15 cellular contexts compared by ENCODE assay signal in the genomic region with DNA sequence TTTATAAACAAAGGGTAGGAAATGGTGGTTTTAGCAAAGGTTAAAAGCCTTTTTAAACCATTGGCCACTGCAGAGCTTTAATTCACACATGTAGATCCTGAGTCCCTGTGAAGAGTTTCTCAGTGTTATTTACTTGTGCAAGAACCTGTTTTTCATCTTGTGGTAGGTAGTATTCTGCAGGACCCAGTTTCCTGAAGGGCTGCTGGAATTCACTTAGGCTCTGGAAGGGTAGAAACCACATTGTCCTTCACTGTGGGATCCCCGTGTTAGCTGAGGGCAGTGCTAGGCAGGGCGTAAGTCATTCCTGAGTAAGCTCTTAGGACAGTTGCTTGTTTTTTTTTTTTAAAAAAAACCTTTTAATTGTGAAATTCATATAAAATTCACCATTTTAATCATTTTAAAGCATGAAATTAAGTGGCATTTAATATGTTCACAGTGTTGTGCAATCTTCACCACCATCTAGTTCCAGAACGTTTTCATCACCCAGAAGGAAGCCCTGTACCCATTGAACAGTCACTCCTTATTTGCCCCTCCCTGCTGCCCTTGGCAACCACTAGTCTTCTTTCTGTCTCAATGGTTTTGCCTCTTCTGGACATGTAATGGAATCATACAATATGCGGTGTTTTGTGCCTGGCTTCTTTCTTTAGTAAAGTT.
A peak's percentile ranks its signal among the peaks of the same experiment; 100 is the strongest.
DNase-seq lines count a peak whose midpoint lies in the region; ATAC-seq and TF ChIP-seq lines count a peak whose summit lies in the region.
"Had no signal": no experiment of that assay in that cellular context is flagged by ENCODE, and none has a peak within 500 bp of the region (broad histone marks: within the 10 kb centered on the region; RNA-seq: fewer than 3 reads in every experiment).

No MANE protein-coding gene starts in this region.

- H3K27ac Mint-ChIP-seq in activated T-cell treated with anti-CD3 and anti-CD28 coated beads, Interleukin-2, amount 50 U/mL, for 72 hours = no peak overlapping the region
- H3K27ac Mint-ChIP-seq: activated naive CD8-positive, alpha-beta T cell had no signal

- no peak overlapping the region for H3K27ac ChIP-seq in BLaER1
- H3K27ac ChIP-seq in ectodermal cell (ENCODE audit: insufficient read depth, low read depth, low read length, poor library complexity, severe bottlenecking) = peak overlapping the region; percentile 68
- no peak overlapping the region for H3K27ac ChIP-seq in lung (ENCODE audit: low read depth in 1 of 2, low read length in 1 of 2)
- H3K27ac ChIP-seq: esophagus muscularis mucosa had no signal

- H3K4me2 ChIP-seq in BLaER1 = 0 out of 2 replicates have a peak overlapping the region, but pooled peaks have one; percentile 52

- H3K27me3 ChIP-seq in BLaER1 = no peaks in the 10 kb centered on the region
- H3K27me3 ChIP-seq in ectodermal cell (ENCODE audit: control insufficient read depth, insufficient read depth, low read length, poor library complexity, severe bottlenecking) = no peaks in the 10 kb centered on the region
- no peaks in the 10 kb centered on the region for H3K27me3 ChIP-seq in lung (ENCODE audit: control insufficient read depth, insufficient read depth)
- H3K27me3 ChIP-seq: esophagus muscularis mucosa had no signal

- H3K4me1 ChIP-seq in BLaER1 (peaks cover 21% of the 10 kb centered on the region), ectodermal cell (ENCODE audit: control insufficient read depth, insufficient read depth, low read length) (peaks cover 36% of the 10 kb centered on the region), lung (ENCODE audit: control insufficient read depth in 2 of 2, insufficient read depth in 2 of 2, low read length in 2 of 2) (peaks cover 0 to 10% of the 10 kb centered on the region in 2 donors)

- H3K9me3 ChIP-seq in BLaER1 (peaks cover 11% of the 10 kb centered on the region), ectodermal cell (ENCODE audit: control insufficient read depth, low read length) (no peaks in the 10 kb centered on the region), lung (ENCODE audit: control insufficient read depth in 2 of 2, insufficient read depth in 1 of 2, low read length in 1 of 2) (no peaks in the 10 kb centered on the region)
- H3K9me3 ChIP-seq: esophagus muscularis mucosa had no signal

- DNase-seq in LNCaP clone FGC (ENCODE audit: low read depth) = peak; percentile 13
- DNase-seq in lung (ENCODE audit: low spot score) = peak; percentile 39
- no peak for DNase-seq in activated T-cell treated with anti-CD3 and anti-CD28 coated beads, Interleukin-2, amount 50 U/mL, for 72 hours
- DNase-seq in COR-L47 (lab: John Stamatoyannopoulos, UW) = no peak
- DNase-seq: activated CD4-positive, alpha-beta T cell treated with anti-CD3 and anti-CD28 coated beads for 1 hour; DMS 273 treated with DMSO at 0.1 percent for 48 hours; posterior cingulate gyrus; T-helper 1 cell had no signal

- no peak overlapping the region for H3K9ac ChIP-seq in BLaER1

- ATAC-seq in lung (ENCODE audit: insufficient read depth, low FRiP score) (peak; percentile 27), GM21576 (IDR thresholded peaks at IDR 0.05; ENCODE audit: unreplicated experiment) (no peak), HG03139 (IDR thresholded peaks at IDR 0.05; ENCODE audit: unreplicated experiment) (no peak)
- ATAC-seq in activated T-cell treated with anti-CD3 and anti-CD28 coated beads, Interleukin-2, amount 50 U/mL, for 72 hours (replicated peaks in 1 of 2) = no peak
- ATAC-seq: Panc1 had no signal

- H3K4me3 ChIP-seq in BLaER1 (no peak overlapping the region), LNCaP clone FGC (ENCODE audit: low read depth, low read length) (no peak overlapping the region), ectodermal cell (ENCODE audit: insufficient read depth, low read depth, low read length) (no peak overlapping the region), lung (no peak overlapping the region)
- H3K4me3 ChIP-seq: esophagus muscularis mucosa had no signal

- peaks cover 51% of the 10 kb centered on the region for H4K20me1 ChIP-seq in BLaER1

- 51 to 60% methylated on average over 4 of the region's 4 CpGs for WGBS in ectodermal cell, 2 experiments
- 59 to 63% methylated on average over 4 of the region's 4 CpGs for WGBS in lung, 2 donors

- peaks cover 2 to 7% of the 10 kb centered on the region in 2 donors for H3K9me3 Mint-ChIP-seq in activated T-cell treated with anti-CD3 and anti-CD28 coated beads, Interleukin-2, amount 50 U/mL, for 72 hours

- peaks cover 21% of the 10 kb centered on the region for H3K27me3 Mint-ChIP-seq in activated T-cell treated with anti-CD3 and anti-CD28 coated beads, Interleukin-2, amount 50 U/mL, for 72 hours (ENCODE audit: low read depth)

- H3K36me3 ChIP-seq in BLaER1 (peaks cover 23% of the 10 kb centered on the region), ectodermal cell (ENCODE audit: control insufficient read depth, insufficient read depth, low read length) (peaks cover 21% of the 10 kb centered on the region), lung (ENCODE audit: control insufficient read depth in 2 of 2, insufficient read depth in 2 of 2, low read length in 2 of 2) (no peaks in the 10 kb centered on the region)

- H3K4me1 Mint-ChIP-seq in activated T-cell treated with anti-CD3 and anti-CD28 coated beads, Interleukin-2, amount 50 U/mL, for 72 hours (ENCODE audit: low read depth) = peaks cover 7% of the 10 kb centered on the region

- TF ChIP-seq CTCF in LNCaP clone FGC (IDR thresholded peaks at IDR 0.05; ENCODE audit: control insufficient read depth, extremely low read depth, insufficient read depth) (no peak), lung (IDR thresholded peaks at IDR 0.05; ENCODE audit: control extremely low read depth, extremely low read depth) (no peak)

- H3K4me3 Mint-ChIP-seq in activated T-cell treated with anti-CD3 and anti-CD28 coated beads, Interleukin-2, amount 50 U/mL, for 72 hours = no peak overlapping the region
- H3K4me3 Mint-ChIP-seq: activated naive CD8-positive, alpha-beta T cell had no signal

- H3K36me3 Mint-ChIP-seq in activated T-cell treated with anti-CD3 and anti-CD28 coated beads, Interleukin-2, amount 50 U/mL, for 72 hours (ENCODE audit: insufficient read depth in 2 of 2) = peaks cover 5 to 6% of the 10 kb centered on the region in 2 donors

Comparison
In these comparisons a context has a peak if more than half of its experiments do, and no peak if none do; other contexts are left out.
1. DNase-seq: peak in LNCaP clone FGC (single experiment) and lung (single experiment); none in activated T-cell treated with anti-CD3 and anti-CD28 coated beads, Interleukin-2, amount 50 U/mL, for 72 hours (0 of 2) and COR-L47 (single experiment).